38 cellular contexts compared by ENCODE assay signal in the genomic region with DNA sequence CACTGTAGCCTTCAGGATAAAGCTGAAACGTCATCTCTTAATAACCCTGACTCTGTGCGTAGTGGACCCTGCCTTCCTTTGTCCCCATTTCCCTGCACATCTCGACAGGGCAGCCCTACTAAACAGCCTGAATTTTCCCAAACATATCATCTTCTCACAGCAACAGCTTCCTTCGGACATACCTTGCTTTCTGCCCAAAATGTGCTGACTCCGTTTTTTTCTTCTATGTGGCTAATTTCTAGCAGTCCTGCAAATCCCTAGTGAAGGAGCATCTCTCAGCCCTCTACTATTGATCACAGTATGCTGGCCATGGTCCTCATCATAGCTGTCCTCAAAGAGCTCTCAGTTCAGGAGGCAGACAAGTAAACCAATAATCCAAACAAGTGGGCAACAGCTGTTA.
"Had no signal": no experiment of that assay in that cellular context is flagged by ENCODE, and none has a peak within 500 bp of the region (broad histone marks: within the 10 kb centered on the region; RNA-seq: fewer than 3 reads in every experiment).

No MANE protein-coding gene starts in this region.

- H3K27ac Mint-ChIP-seq: activated B cell treated with CpG ODN at 0.5 μM for 24 hours; activated CD4-positive, alpha-beta memory T cell treated with anti-CD3 and anti-CD28 coated beads for 36 hours; activated CD4-positive, alpha-beta T cell treated with anti-CD3 and anti-CD28 coated beads, Interleukin-2, amount 10 ng/mL, durations not matched to agents 24 days and 14 days; activated CD8-positive, alpha-beta T cell treated with anti-CD3 and anti-CD28 coated beads for 36 hours; activated naive CD4-positive, alpha-beta T cell treated with anti-CD3 and anti-CD28 coated beads for 36 hours; activated naive CD4-positive, alpha-beta T cell treated with anti-CD3 and anti-CD28 coated beads, Interleukin-2, amount 50 U/mL, for 72 hours; activated naive CD8-positive, alpha-beta T cell treated with anti-CD3 and anti-CD28 coated beads for 36 hours; activated T-cell treated with anti-CD3 and anti-CD28 coated beads, Interleukin-2, amount 50 U/mL, for 72 hours; activated T-helper 1 cell treated with anti-CD3 and anti-CD28 coated beads, Interleukin-12 subunit alpha, Interleukin-12 subunit beta, Interleukin-2, Interleukin-4 antibody, amounts not matched to agents 30 ng/mL and 10 ng/mL and 1 ng/mL, durations not matched to agents 14 hours and 24 hours and 36 hours; activated T-helper 17 cell treated with anti-CD3 and anti-CD28 coated beads, Interleukin-2, amount 50 U/mL, for 72 hours; T-helper 2 cell treated with Interferon-gamma antibody and Interleukin-4, amounts not matched to agents 5 μg/mL and 100 μg/mL, for 36 hours had no signal

- H3K36me3 Mint-ChIP-seq: activated CD4-positive, alpha-beta memory T cell treated with anti-CD3 and anti-CD28 coated beads for 36 hours; activated naive CD4-positive, alpha-beta T cell treated with anti-CD3 and anti-CD28 coated beads, Interleukin-2, amount 50 U/mL, for 72 hours; activated naive CD8-positive, alpha-beta T cell treated with anti-CD3 and anti-CD28 coated beads for 36 hours had no signal

- DNase-seq: activated B cell treated with CpG ODN at 0.5 μM for 24 hours; activated CD4-positive, alpha-beta memory T cell treated with anti-CD3 and anti-CD28 coated beads for 36 hours; activated CD4-positive, alpha-beta T cell treated with anti-CD3 and anti-CD28 coated beads for 4 hours; activated CD4-positive, alpha-beta T cell treated with anti-CD3 and anti-CD28 coated beads, Interleukin-2, amount 10 ng/mL, durations not matched to agents 24 days and 14 days; activated CD4-positive, alpha-beta T cell treated with anti-CD3 and anti-CD28 coated beads, Interleukin-2, amount 50 U/mL, for 1 hour; activated CD4-positive, alpha-beta T cell treated with anti-CD3 and anti-CD28 coated beads, Interleukin-2, amount 50 U/mL, for 4 hours; activated CD4-positive, CD25-positive, alpha-beta regulatory T cell treated with anti-CD3 and anti-CD28 coated beads, Interleukin-2, amount 50 U/mL, for 72 hours; activated CD8-positive, alpha-beta memory T cell treated with anti-CD3 and anti-CD28 coated beads, Interleukin-2, amount 50 U/mL, for 4 hours; activated CD8-positive, alpha-beta T cell treated with anti-CD3 and anti-CD28 coated beads for 36 hours; activated effector memory CD4-positive, alpha-beta T cell treated with anti-CD3 and anti-CD28 coated beads, Interleukin-2, amount 50 U/mL, for 16 hours; activated gamma-delta T cell treated with Interleukin-2 at 50 U/mL for 16 hours; activated naive CD4-positive, alpha-beta T cell; activated naive CD4-positive, alpha-beta T cell treated with anti-CD3 and anti-CD28 coated beads for 36 hours; activated naive CD4-positive, alpha-beta T cell treated with anti-CD3 and anti-CD28 coated beads, Interleukin-2, amount 50 U/mL, for 16 hours; activated naive CD8-positive, alpha-beta T cell treated with anti-CD3 and anti-CD28 coated beads for 36 hours; activated T-cell treated with anti-CD3 and anti-CD28 coated beads for 4 hours; activated T-cell treated with anti-CD3 and anti-CD28 coated beads, Interleukin-2, amount 50 U/mL, for 1 hour; activated T-cell treated with anti-CD3 and anti-CD28 coated beads, Interleukin-2, amount 50 U/mL, for 4 hours; activated T-cell treated with anti-CD3 and anti-CD28 coated beads, Interleukin-2, amount 50 U/mL, for 72 hours; adrenal gland; amniotic stem cell; aorta; body of pancreas; brain microvascular endothelial cell; caudate nucleus; cerebellar nuclear complex; T-helper 2 cell; T-helper 9 cell had no signal

- H3K9me3 Mint-ChIP-seq: activated B cell treated with CpG ODN at 0.5 μM for 24 hours; activated CD4-positive, alpha-beta memory T cell treated with anti-CD3 and anti-CD28 coated beads for 36 hours; activated CD4-positive, alpha-beta T cell treated with anti-CD3 and anti-CD28 coated beads, Interleukin-2, amount 10 ng/mL, durations not matched to agents 24 days and 14 days; activated CD8-positive, alpha-beta T cell treated with anti-CD3 and anti-CD28 coated beads for 36 hours; activated naive CD4-positive, alpha-beta T cell treated with anti-CD3 and anti-CD28 coated beads for 36 hours; activated naive CD4-positive, alpha-beta T cell treated with anti-CD3 and anti-CD28 coated beads, Interleukin-2, amount 50 U/mL, for 72 hours; activated naive CD8-positive, alpha-beta T cell treated with anti-CD3 and anti-CD28 coated beads for 36 hours; activated T-cell treated with anti-CD3 and anti-CD28 coated beads, Interleukin-2, amount 50 U/mL, for 4 hours; activated T-cell treated with anti-CD3 and anti-CD28 coated beads, Interleukin-2, amount 50 U/mL, for 72 hours; activated T-helper 1 cell treated with anti-CD3 and anti-CD28 coated beads, Interleukin-12 subunit alpha, Interleukin-12 subunit beta, Interleukin-2, Interleukin-4 antibody, amounts not matched to agents 30 ng/mL and 10 ng/mL and 1 ng/mL, durations not matched to agents 14 hours and 24 hours and 36 hours; activated T-helper 17 cell treated with anti-CD3 and anti-CD28 coated beads, Interleukin-2, amount 50 U/mL, for 72 hours; central memory CD8-positive, alpha-beta T cell; T-helper 2 cell treated with Interferon-gamma antibody and Interleukin-4, amounts not matched to agents 5 μg/mL and 100 μg/mL, for 36 hours had no signal

- H3K9me3 ChIP-seq: adrenal gland, body of pancreas, breast epithelium had no signal

- FAIRE-seq: astrocyte, TTC549 had no signal

- H3K4me1 Mint-ChIP-seq: activated B cell treated with CpG ODN at 0.5 μM for 24 hours; central memory CD8-positive, alpha-beta T cell had no signal

- H3K4me1 ChIP-seq: body of pancreas, breast epithelium had no signal

- H3K4me3 ChIP-seq: adrenal gland, body of pancreas, breast epithelium, cardiac muscle cell had no signal

- ATAC-seq: activated CD8-positive, alpha-beta T cell treated with anti-CD3 and anti-CD28 coated beads for 36 hours; activated naive CD4-positive, alpha-beta T cell treated with anti-CD3 and anti-CD28 coated beads, Interleukin-2, amount 50 U/mL, for 72 hours; activated T-cell treated with anti-CD3 and anti-CD28 coated beads, Interleukin-2, amount 50 U/mL, for 4 hours; activated T-cell treated with anti-CD3 and anti-CD28 coated beads, Interleukin-2, amount 50 U/mL, for 72 hours; activated T-helper 17 cell treated with anti-CD3 and anti-CD28 coated beads, Interleukin-2, amount 50 U/mL, for 72 hours; body of pancreas had no signal

- H3K4me3 Mint-ChIP-seq: activated B cell treated with CpG ODN at 0.5 μM for 24 hours; activated CD4-positive, alpha-beta memory T cell treated with anti-CD3 and anti-CD28 coated beads for 36 hours; activated CD4-positive, alpha-beta T cell treated with anti-CD3 and anti-CD28 coated beads, Interleukin-2, amount 10 ng/mL, durations not matched to agents 24 days and 14 days; activated CD8-positive, alpha-beta T cell treated with anti-CD3 and anti-CD28 coated beads for 36 hours; activated naive CD4-positive, alpha-beta T cell treated with anti-CD3 and anti-CD28 coated beads for 36 hours; activated naive CD8-positive, alpha-beta T cell treated with anti-CD3 and anti-CD28 coated beads for 36 hours; activated T-cell treated with anti-CD3 and anti-CD28 coated beads, Interleukin-2, amount 50 U/mL, for 4 hours; activated T-cell treated with anti-CD3 and anti-CD28 coated beads, Interleukin-2, amount 50 U/mL, for 72 hours; activated T-helper 1 cell treated with anti-CD3 and anti-CD28 coated beads, Interleukin-12 subunit alpha, Interleukin-12 subunit beta, Interleukin-2, Interleukin-4 antibody, amounts not matched to agents 30 ng/mL and 10 ng/mL and 1 ng/mL, durations not matched to agents 14 hours and 24 hours and 36 hours; activated T-helper 17 cell treated with anti-CD3 and anti-CD28 coated beads, Interleukin-2, amount 50 U/mL, for 72 hours; central memory CD8-positive, alpha-beta T cell; T-helper 2 cell treated with Interferon-gamma antibody and Interleukin-4, amounts not matched to agents 5 μg/mL and 100 μg/mL, for 36 hours had no signal

- H3K27ac ChIP-seq: adrenal gland, body of pancreas, brain microvascular endothelial cell, breast epithelium, cardiac muscle cell, VCaP had no signal

- H3K27me3 ChIP-seq: adrenal gland, body of pancreas, brain microvascular endothelial cell, breast epithelium, cardiac muscle cell had no signal

- H3K36me3 ChIP-seq: adrenal gland, brain microvascular endothelial cell, breast epithelium, cardiac muscle cell had no signal
